In the genomic region with DNA sequence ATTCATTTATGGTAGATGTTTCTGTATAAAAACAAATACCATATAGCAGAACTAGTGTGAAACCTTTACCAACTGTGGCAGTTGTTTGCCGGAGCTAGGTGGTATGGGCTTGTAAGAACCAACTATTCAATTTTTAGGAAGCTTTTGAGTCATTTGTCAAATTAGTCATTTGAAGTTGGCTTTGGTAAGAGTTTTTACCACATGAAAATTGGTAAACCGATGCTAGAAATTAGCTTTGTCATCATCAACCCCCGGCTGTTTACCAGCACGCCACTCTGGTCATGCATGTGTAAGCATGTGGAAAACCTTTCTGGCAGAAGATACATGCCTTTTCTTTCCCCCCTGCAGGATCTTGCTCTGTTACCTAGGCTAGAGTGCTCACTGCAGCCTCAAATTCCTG, we compare ENCODE assay signal across 25 cellular contexts.
"Had no signal": no experiment of that assay in that cellular context is flagged by ENCODE, and none has a peak within 500 bp of the region (broad histone marks: within the 10 kb centered on the region; RNA-seq: fewer than 3 reads in every experiment).

No MANE protein-coding gene starts in this region.

- H3K27me3 Mint-ChIP-seq: central memory CD8-positive, alpha-beta T cell; naive thymus-derived CD4-positive, alpha-beta T cell; stimulated activated naive CD8-positive, alpha-beta T cell treated with anti-CD3 and anti-CD28 coated beads, Interleukin-15, Interleukin-2, amounts not matched to agents 100 ng/mL and 50 ng/mL, for 24 hours had no signal

- H2AFZ ChIP-seq: hepatocyte had no signal

- H3K4me1 ChIP-seq: breast epithelium, colonic mucosa, uterus had no signal

- H3K27ac Mint-ChIP-seq: activated naive CD4-positive, alpha-beta T cell treated with anti-CD3 and anti-CD28 coated beads for 36 hours; activated naive CD8-positive, alpha-beta T cell treated with anti-CD3 and anti-CD28 coated beads, Interleukin-2, amount 10 ng/mL, durations not matched to agents 7 days and 5 days; immature natural killer cell; stimulated activated naive CD8-positive, alpha-beta T cell treated with anti-CD3 and anti-CD28 coated beads, Interleukin-15, Interleukin-2, amounts not matched to agents 100 ng/mL and 50 ng/mL, for 24 hours had no signal

- H3K4me3 ChIP-seq: breast epithelium, colonic mucosa, esophagus muscularis mucosa, hepatocyte, lower lobe of right lung, right lobe of liver, SK-N-MC, skin epidermis, tibial artery, uterus had no signal

- H3K9me3 ChIP-seq: breast epithelium, colonic mucosa, esophagus muscularis mucosa, lower lobe of right lung, right lobe of liver, tibial artery, uterus had no signal

- H3K9me3 Mint-ChIP-seq: central memory CD8-positive, alpha-beta T cell had no signal

- H3K4me1 Mint-ChIP-seq: neural crest cell had no signal

- H3K4me2 ChIP-seq: hepatocyte had no signal

- H3K27me3 ChIP-seq: breast epithelium, colonic mucosa, esophagus muscularis mucosa, hepatocyte, right lobe of liver, tibial artery, uterus had no signal

- H3K4me3 Mint-ChIP-seq: activated naive CD4-positive, alpha-beta T cell treated with anti-CD3 and anti-CD28 coated beads for 36 hours; activated naive CD8-positive, alpha-beta T cell treated with anti-CD3 and anti-CD28 coated beads, Interleukin-2, amount 10 ng/mL, durations not matched to agents 7 days and 5 days; central memory CD8-positive, alpha-beta T cell; immature natural killer cell; naive thymus-derived CD4-positive, alpha-beta T cell; neural crest cell; stimulated activated naive CD8-positive, alpha-beta T cell treated with anti-CD3 and anti-CD28 coated beads, Interleukin-15, Interleukin-2, amounts not matched to agents 100 ng/mL and 50 ng/mL, for 24 hours had no signal

- ATAC-seq: left lobe of liver; lower lobe of right lung; naive thymus-derived CD4-positive, alpha-beta T cell; right lobe of liver had no signal

- H3K27ac ChIP-seq: breast epithelium, colonic mucosa, esophagus muscularis mucosa, hepatocyte, lower lobe of right lung, SK-N-MC, skin epidermis, tibial artery, uterus had no signal

- H3K36me3 ChIP-seq: breast epithelium, colonic mucosa, esophagus muscularis mucosa, lower lobe of right lung, right lobe of liver, tibial artery, uterus had no signal

- DNase-seq: activated CD4-positive, CD25-positive, alpha-beta regulatory T cell treated with anti-CD3 and anti-CD28 coated beads, Interleukin-2, amount 50 U/mL, for 72 hours; activated CD8-positive, alpha-beta memory T cell treated with anti-CD3 and anti-CD28 coated beads for 24 hours; activated effector memory CD4-positive, alpha-beta T cell treated with Interleukin-2 at 50 U/mL for 16 hours; activated naive CD4-positive, alpha-beta T cell treated with anti-CD3 and anti-CD28 coated beads for 36 hours; activated naive CD8-positive, alpha-beta T cell treated with anti-CD3 and anti-CD28 coated beads, Interleukin-2, amount 10 ng/mL, durations not matched to agents 7 days and 5 days; amniotic stem cell; colonic mucosa; glutamatergic neuron; immature natural killer cell; lower lobe of right lung; naive thymus-derived CD4-positive, alpha-beta T cell; occipital lobe; right lobe of liver; SW 1271; tibial artery; uterus had no signal
